19 cellular contexts compared by ENCODE assay signal in the genomic region with DNA sequence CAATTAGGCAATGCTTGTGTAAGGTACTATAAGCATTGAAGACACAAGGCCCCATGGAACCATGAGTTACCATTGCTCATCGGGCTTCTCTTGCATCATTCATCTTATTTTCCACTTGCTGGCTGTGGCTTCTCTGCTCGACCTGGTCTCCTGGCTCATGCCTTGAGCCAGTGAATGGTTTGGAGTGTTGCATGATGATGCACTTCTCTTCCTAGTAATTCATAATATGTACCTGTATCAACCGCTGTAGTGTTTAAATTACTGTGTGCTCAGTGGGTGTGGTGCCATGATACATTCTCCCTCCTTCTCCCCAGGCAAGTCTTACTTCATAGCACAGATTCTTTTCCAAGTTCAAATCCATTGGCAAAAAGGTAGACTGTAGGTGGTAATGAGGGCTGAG.
"Had no signal": no experiment of that assay in that cellular context is flagged by ENCODE, and none has a peak within 500 bp of the region (broad histone marks: within the 10 kb centered on the region; RNA-seq: fewer than 3 reads in every experiment).

No MANE protein-coding gene starts in this region.

- H3K79me2 ChIP-seq: parathyroid adenoma had no signal

- H3K9me3 ChIP-seq: transverse colon had no signal

- ATAC-seq: activated naive CD8-positive, alpha-beta T cell treated with anti-CD3 and anti-CD28 coated beads, Interleukin-2, amount 50 U/mL, for 24 hours; activated T-cell treated with anti-CD3 and anti-CD28 coated beads, Interleukin-2, amount 50 U/mL, for 72 hours; left colon; stimulated activated effector memory CD8-positive, alpha-beta T cell treated with anti-CD3 and anti-CD28 coated beads, Interleukin-12 subunit alpha, Interleukin-12 subunit beta, amount 100 ng/mL, for 72 hours had no signal

- H3K4me3 ChIP-seq: coronary artery, lung, skin epidermis, transverse colon had no signal

- FAIRE-seq: astrocyte, endothelial cell of umbilical vein had no signal

- H3K9ac ChIP-seq: parathyroid adenoma had no signal

- H3K27ac ChIP-seq: coronary artery, parathyroid adenoma, transverse colon had no signal

- H2AFZ ChIP-seq: parathyroid adenoma had no signal

- H3K4me1 ChIP-seq: parathyroid adenoma, transverse colon had no signal

- H3K27me3 ChIP-seq: transverse colon had no signal

- H3K36me3 ChIP-seq: transverse colon had no signal

- DNase-seq: activated CD4-positive, alpha-beta memory T cell treated with anti-CD3 and anti-CD28 coated beads for 36 hours; activated CD4-positive, alpha-beta T cell treated with anti-CD3 and anti-CD28 coated beads for 1 hour; activated naive CD4-positive, alpha-beta T cell; activated naive CD8-positive, alpha-beta T cell treated with anti-CD3 and anti-CD28 coated beads, Interleukin-2, amount 50 U/mL, for 24 hours; activated T-cell treated with anti-CD3 and anti-CD28 coated beads, Interleukin-2, amount 50 U/mL, for 72 hours; effector CD4-positive, alpha-beta T cell; hypothalamus; left colon; naive B cell; retina; SW 1271; transverse colon had no signal
